In the genomic region with DNA sequence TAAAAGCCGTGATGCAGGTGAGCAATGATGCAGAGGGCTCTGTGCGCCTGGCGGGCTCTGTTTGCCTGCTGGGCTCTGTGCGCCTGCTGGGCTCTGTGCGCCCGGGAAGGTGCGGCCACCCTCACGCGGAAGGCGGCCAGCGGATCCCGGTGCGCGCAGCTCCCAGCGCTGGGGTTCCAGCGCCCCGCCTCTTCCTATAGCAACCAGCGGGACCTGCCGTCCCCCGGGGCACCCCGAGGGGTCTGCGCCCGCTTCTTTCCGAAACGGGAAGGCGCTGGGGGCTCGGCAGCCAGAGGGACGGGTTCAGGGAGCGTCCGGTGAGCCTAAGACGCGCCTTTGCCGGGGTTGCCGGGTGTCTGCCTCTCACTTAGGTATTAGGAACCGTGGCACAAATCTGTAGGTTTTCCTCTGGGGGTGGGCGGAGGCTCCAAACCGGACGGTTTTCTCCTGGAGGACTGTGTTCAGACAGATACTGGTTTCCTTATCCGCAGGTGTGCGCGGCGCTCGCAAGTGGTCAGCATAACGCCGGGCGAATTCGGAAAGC, we compare ENCODE assay signal across 8 cellular contexts. TPM values are rescaled to one million over a fixed set of nuclear protein-coding genes. Genes with fewer than 3 reads are reported as not detected.
DNase-seq lines count a peak whose midpoint lies in the region; ATAC-seq and TF ChIP-seq lines count a peak whose summit lies in the region.

No MANE protein-coding gene starts in this region.

- H3K4me1 ChIP-seq in HUES6 (ENCODE audit: control insufficient read depth, insufficient read depth, low read length) (no peaks in the 10 kb centered on the region), gastrocnemius medialis (peaks cover 7 to 8% of the 10 kb centered on the region in 2 donors)

- peak overlapping the region; percentile 66 for H3K9ac ChIP-seq in HUES6 (ENCODE audit: low read length)

- no peak for ATAC-seq in CD4-positive, alpha-beta T cell (ENCODE audit: poor library complexity)
- ATAC-seq in activated T-cell treated with anti-CD3 and anti-CD28 coated beads, Interleukin-2, amount 50 U/mL, for 4 hours, result peak; percentile 58 to 63
- ATAC-seq in left ventricle myocardium superior (peak; percentile 20), gastrocnemius medialis (no peak), GM18858 (IDR thresholded peaks at IDR 0.05; ENCODE audit: unreplicated experiment) (no peak), HG02852 (IDR thresholded peaks at IDR 0.05; ENCODE audit: unreplicated experiment) (no peak)

- H3K4me3 ChIP-seq in HUES6 (ENCODE audit: low read depth, low read length) (peak overlapping the region; percentile 82), gastrocnemius medialis (peak overlapping the region; percentile 27 to 38 (median 36))

- DNase-seq in CD4-positive, alpha-beta T cell, result no peak
- no peak for DNase-seq in activated T-cell treated with anti-CD3 and anti-CD28 coated beads, Interleukin-2, amount 50 U/mL, for 4 hours
- DNase-seq in left ventricle myocardium superior (peak; percentile 27), gastrocnemius medialis (no peak)
- DNase-seq in stimulated activated naive CD4-positive, alpha-beta T cell treated with Interleukin-2 at 50 U/mL for 16 hours (lab: John Stamatoyannopoulos, UW), result no peak

- no peak overlapping the region for H3K27ac ChIP-seq in CD4-positive, alpha-beta T cell (ENCODE audit: low read depth, low read length)
- no peak overlapping the region; the same call in 1 of the 2 replicates for H3K27ac ChIP-seq in HUES6 (ENCODE audit: low read depth, low read length)
- H3K27ac ChIP-seq in gastrocnemius medialis, result no peak overlapping the region

- peaks cover 32% of the 10 kb centered on the region for H3K36me3 Mint-ChIP-seq in CD4-positive, alpha-beta T cell (ENCODE audit: low read depth)
- H3K36me3 Mint-ChIP-seq in activated T-cell treated with anti-CD3 and anti-CD28 coated beads, Interleukin-2, amount 50 U/mL, for 4 hours (ENCODE audit: insufficient read depth), result peaks cover 14% of the 10 kb centered on the region

- peaks cover 6% of the 10 kb centered on the region for H3K27me3 ChIP-seq in CD4-positive, alpha-beta T cell (ENCODE audit: control insufficient read depth, insufficient read depth, low read length)
- H3K27me3 ChIP-seq in HUES6 (ENCODE audit: control insufficient read depth, insufficient read depth, low read length), result peaks cover 16% of the 10 kb centered on the region
- peaks cover 23 to 39% (median 27%) of the 10 kb centered on the region in 3 donors for H3K27me3 ChIP-seq in gastrocnemius medialis

- no peak overlapping the region for H3K27ac Mint-ChIP-seq in CD4-positive, alpha-beta T cell

- H3K27me3 Mint-ChIP-seq in CD4-positive, alpha-beta T cell, result no peaks in the 10 kb centered on the region
- peaks cover 6% of the 10 kb centered on the region for H3K27me3 Mint-ChIP-seq in activated T-cell treated with anti-CD3 and anti-CD28 coated beads, Interleukin-2, amount 50 U/mL, for 4 hours (ENCODE audit: low read depth)

- no peak for TF ChIP-seq CTCF in CD4-positive, alpha-beta T cell (IDR thresholded peaks at IDR 0.05)
- no peak for TF ChIP-seq CTCF in gastrocnemius medialis (IDR thresholded peaks at IDR 0.05 in 4 of 5, conservative IDR thresholded peaks at IDR 0.05 in 1 of 5)

- intact Hi-C loops in CD4-positive, alpha-beta T cell (cut with DNase I, micrococcal nuclease), result no loop called here
- intact Hi-C loops in left ventricle myocardium superior (cut with micrococcal nuclease) (no loop called here), gastrocnemius medialis (cut with DNase I; ENCODE audit: low total_unique reads) (no loop called here)

- no peaks in the 10 kb centered on the region for H3K9me3 ChIP-seq in CD4-positive, alpha-beta T cell (ENCODE audit: control insufficient read depth, low read length)
- H3K9me3 ChIP-seq in HUES6 (ENCODE audit: control insufficient read depth, insufficient read depth, low read depth, low read length), result no peaks in the 10 kb centered on the region
- H3K9me3 ChIP-seq in gastrocnemius medialis, result no peaks in the 10 kb centered on the region

- H3K36me3 ChIP-seq in HUES6 (ENCODE audit: control insufficient read depth, insufficient read depth, low read length), result peaks cover 10% of the 10 kb centered on the region
- H3K36me3 ChIP-seq in gastrocnemius medialis, result peaks cover 0 to 14% of the 10 kb centered on the region in 2 donors

- CTCF ChIA-PET in CD4-positive, alpha-beta T cell (lab: Charles Lee), result no interaction called here

- peak overlapping the region; percentile 75 for H3K4me3 Mint-ChIP-seq in CD4-positive, alpha-beta T cell
- H3K4me3 Mint-ChIP-seq in activated T-cell treated with anti-CD3 and anti-CD28 coated beads, Interleukin-2, amount 50 U/mL, for 4 hours, result peak overlapping the region; percentile 77

- peaks cover 10% of the 10 kb centered on the region for H3K4me1 Mint-ChIP-seq in CD4-positive, alpha-beta T cell (ENCODE audit: low read depth)
- peaks cover 6% of the 10 kb centered on the region for H3K4me1 Mint-ChIP-seq in activated T-cell treated with anti-CD3 and anti-CD28 coated beads, Interleukin-2, amount 50 U/mL, for 4 hours (ENCODE audit: low read depth)

- in situ Hi-C loops in gastrocnemius medialis (cut with MboI; ENCODE audit: low sequenced_read_pairs in 4 of 4), result no loop called here

- POLR2A ChIA-PET in CD4-positive, alpha-beta T cell (lab: Charles Lee), result interaction anchor here (1.2 to 2.0 kb wide), 3 partner anchors 21 to 108 kb away, joined by 3 to 10 read pairs (median 3); a partner anchor contains a TSS

- TF ChIP-seq POLR2A in gastrocnemius medialis (IDR thresholded peaks at IDR 0.05), result no peak

- H3K9me3 Mint-ChIP-seq in CD4-positive, alpha-beta T cell, result no peaks in the 10 kb centered on the region
- H3K9me3 Mint-ChIP-seq in activated T-cell treated with anti-CD3 and anti-CD28 coated beads, Interleukin-2, amount 50 U/mL, for 4 hours, result no peaks in the 10 kb centered on the region

RNA-seq across cellular contexts. Expression of a gene that starts 31.8 kb away (rescaled TPM):
- total RNA-seq in CD4-positive, alpha-beta T cell, result 100 to 1,000 TPM in 1 of 2 experiments, 10 to 100 TPM in 1; 97.1 to 101 TPM
- total RNA-seq in activated T-cell treated with anti-CD3 and anti-CD28 coated beads, Interleukin-2, amount 50 U/mL, for 4 hours, result 10 to 100 TPM; 24.4 to 25.3 (median 24.7) TPM
- total RNA-seq in left ventricle myocardium superior (56.8 TPM), gastrocnemius medialis (10 to 100 TPM; 15.5 to 33.5 (median 25.1) TPM)

Comparison
In these comparisons a context has a peak if more than half of its experiments do, and no peak if none do; other contexts are left out.
1. ATAC-seq: peak in activated T-cell treated with anti-CD3 and anti-CD28 coated beads, Interleukin-2, amount 50 U/mL, for 4 hours (2 of 2) and left ventricle myocardium superior (single experiment); none in CD4-positive, alpha-beta T cell (single experiment), gastrocnemius medialis (0 of 2), GM18858 (single experiment) and HG02852 (single experiment).